1 cellular context compared by ENCODE assay signal in the genomic region with DNA sequence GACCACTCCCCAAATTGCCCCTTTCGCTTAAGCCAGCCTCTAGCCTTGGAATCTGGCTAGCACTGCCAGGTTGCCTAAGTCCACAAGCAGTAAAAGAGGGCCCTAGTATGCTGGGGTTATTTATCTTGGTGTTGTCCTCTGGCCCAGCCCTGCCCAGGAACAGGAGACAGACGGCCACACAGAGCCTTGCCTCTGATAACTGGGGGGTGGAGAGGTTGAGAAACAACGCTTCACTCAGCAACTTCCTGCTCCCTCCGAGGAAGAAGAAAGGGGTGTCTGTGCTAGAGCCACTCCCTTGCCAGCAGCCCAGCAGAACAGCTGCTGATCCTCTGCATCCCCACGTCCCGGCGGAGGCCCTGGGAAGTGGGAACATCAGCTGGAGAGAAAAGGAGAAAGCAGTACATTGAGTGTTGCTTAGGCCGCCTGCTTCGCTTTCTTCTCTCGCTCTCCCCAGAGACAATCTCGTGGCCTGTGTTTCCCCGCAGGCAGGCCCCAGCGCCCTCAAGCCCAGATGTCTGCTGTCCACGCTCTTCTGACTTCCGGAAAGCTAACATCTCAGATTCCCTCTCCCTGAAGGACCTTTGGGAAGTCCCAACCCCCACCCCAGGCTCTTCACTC.
TF ChIP-seq lines count a peak whose summit lies in the region.

No MANE protein-coding gene starts in this region.

TF ChIP-seq in HepG2, 621 proteins besides CTCF, POLR2A, EP300 and RAD21 (continued from another document and continues in another):
- TF ChIP-seq, protein P1, sequence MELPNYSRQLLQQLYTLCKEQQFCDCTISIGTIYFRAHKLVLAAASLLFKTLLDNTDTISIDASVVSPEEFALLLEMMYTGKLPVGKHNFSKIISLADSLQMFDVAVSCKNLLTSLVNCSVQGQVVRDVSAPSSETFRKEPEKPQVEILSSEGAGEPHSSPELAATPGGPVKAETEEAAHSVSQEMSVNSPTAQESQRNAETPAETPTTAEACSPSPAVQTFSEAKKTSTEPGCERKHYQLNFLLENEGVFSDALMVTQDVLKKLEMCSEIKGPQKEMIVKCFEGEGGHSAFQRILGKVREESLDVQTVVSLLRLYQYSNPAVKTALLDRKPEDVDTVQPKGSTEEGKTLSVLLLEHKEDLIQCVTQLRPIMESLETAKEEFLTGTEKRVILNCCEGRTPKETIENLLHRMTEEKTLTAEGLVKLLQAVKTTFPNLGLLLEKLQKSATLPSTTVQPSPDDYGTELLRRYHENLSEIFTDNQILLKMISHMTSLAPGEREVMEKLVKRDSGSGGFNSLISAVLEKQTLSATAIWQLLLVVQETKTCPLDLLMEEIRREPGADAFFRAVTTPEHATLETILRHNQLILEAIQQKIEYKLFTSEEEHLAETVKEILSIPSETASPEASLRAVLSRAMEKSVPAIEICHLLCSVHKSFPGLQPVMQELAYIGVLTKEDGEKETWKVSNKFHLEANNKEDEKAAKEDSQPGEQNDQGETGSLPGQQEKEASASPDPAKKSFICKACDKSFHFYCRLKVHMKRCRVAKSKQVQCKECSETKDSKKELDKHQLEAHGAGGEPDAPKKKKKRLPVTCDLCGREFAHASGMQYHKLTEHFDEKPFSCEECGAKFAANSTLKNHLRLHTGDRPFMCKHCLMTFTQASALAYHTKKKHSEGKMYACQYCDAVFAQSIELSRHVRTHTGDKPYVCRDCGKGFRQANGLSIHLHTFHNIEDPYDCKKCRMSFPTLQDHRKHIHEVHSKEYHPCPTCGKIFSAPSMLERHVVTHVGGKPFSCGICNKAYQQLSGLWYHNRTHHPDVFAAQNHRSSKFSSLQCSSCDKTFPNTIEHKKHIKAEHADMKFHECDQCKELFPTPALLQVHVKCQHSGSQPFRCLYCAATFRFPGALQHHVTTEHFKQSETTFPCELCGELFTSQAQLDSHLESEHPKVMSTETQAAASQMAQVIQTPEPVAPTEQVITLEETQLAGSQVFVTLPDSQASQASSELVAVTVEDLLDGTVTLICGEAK (IDR thresholded peaks at IDR 0.05) = no peak
- TF ChIP-seq, protein P1 (CRISPR knock-in tag; IDR thresholded peaks at IDR 0.05) = no peak
- TF ChIP-seq IKZF4 (CRISPR knock-in tag; IDR thresholded peaks at IDR 0.05; ENCODE audit: borderline replicate concordance, low read depth, not compliant biosample characterization) (peak; percentile 42), PCBP2 (optimal IDR thresholded peaks at IDR 0.05; ENCODE audit: low read depth, low read length, poor library complexity, severe bottlenecking) (no peak), PLRG1 (conservative IDR thresholded peaks at IDR 0.05) (no peak), ATAD3A (CRISPR knock-in tag; IDR thresholded peaks at IDR 0.05) (0 out of 2 replicates have a peak, but pooled peaks have one; percentile 64), IKZF1 (IDR thresholded peaks at IDR 0.05) (no peak), XRCC5 (optimal IDR thresholded peaks at IDR 0.05; ENCODE audit: low read length) (peak; percentile 90), FOSL1 (CRISPR knock-in tag; IDR thresholded peaks at IDR 0.05; ENCODE audit: borderline replicate concordance) (no peak), NR2F2 (IDR thresholded peaks at IDR 0.05; ENCODE audit: borderline replicate concordance, low read depth) (no peak), CHD4 (IDR thresholded peaks at IDR 0.05; ENCODE audit: borderline replicate concordance, low read length) (no peak), SP5 (CRISPR knock-in tag; IDR thresholded peaks at IDR 0.05; ENCODE audit: borderline replicate concordance, low read depth) (peak; percentile 60; the same call in 1 of the 2 replicates), ZNF737 (CRISPR knock-in tag; IDR thresholded peaks at IDR 0.05; ENCODE audit: borderline replicate concordance) (no peak), SALL1 (CRISPR knock-in tag; IDR thresholded peaks at IDR 0.05) (peak; percentile 79), ZMAT3 (CRISPR knock-in tag; conservative IDR thresholded peaks at IDR 0.05) (no peak), ZNF75D (CRISPR knock-in tag; IDR thresholded peaks at IDR 0.05; ENCODE audit: borderline replicate concordance) (no peak), ZNF263 (CRISPR knock-in tag; IDR thresholded peaks at IDR 0.05) (peak; percentile 96), ZFX (CRISPR knock-in tag; IDR thresholded peaks at IDR 0.05; ENCODE audit: low read depth) (peak; percentile 90), MIER3 (CRISPR knock-in tag; IDR thresholded peaks at IDR 0.05; ENCODE audit: borderline replicate concordance) (no peak), ZFP90 (CRISPR knock-in tag; IDR thresholded peaks at IDR 0.05; ENCODE audit: borderline replicate concordance) (no peak), YEATS2 (CRISPR knock-in tag; IDR thresholded peaks at IDR 0.05; ENCODE audit: borderline replicate concordance) (peak; percentile 38; the same call in 1 of the 2 replicates), ZNF891 (CRISPR knock-in tag; IDR thresholded peaks at IDR 0.05) (no peak), MAFF (IDR thresholded peaks at IDR 0.05; ENCODE audit: low read depth, low read length) (no peak), MAF1 (CRISPR knock-in tag; IDR thresholded peaks at IDR 0.05; ENCODE audit: borderline replicate concordance) (no peak), NFRKB (IDR thresholded peaks at IDR 0.05) (no peak), ZNF205 (CRISPR knock-in tag; IDR thresholded peaks at IDR 0.05) (peak; percentile 58; the same call in 1 of the 2 replicates)
- TF ChIP-seq, protein P2, sequence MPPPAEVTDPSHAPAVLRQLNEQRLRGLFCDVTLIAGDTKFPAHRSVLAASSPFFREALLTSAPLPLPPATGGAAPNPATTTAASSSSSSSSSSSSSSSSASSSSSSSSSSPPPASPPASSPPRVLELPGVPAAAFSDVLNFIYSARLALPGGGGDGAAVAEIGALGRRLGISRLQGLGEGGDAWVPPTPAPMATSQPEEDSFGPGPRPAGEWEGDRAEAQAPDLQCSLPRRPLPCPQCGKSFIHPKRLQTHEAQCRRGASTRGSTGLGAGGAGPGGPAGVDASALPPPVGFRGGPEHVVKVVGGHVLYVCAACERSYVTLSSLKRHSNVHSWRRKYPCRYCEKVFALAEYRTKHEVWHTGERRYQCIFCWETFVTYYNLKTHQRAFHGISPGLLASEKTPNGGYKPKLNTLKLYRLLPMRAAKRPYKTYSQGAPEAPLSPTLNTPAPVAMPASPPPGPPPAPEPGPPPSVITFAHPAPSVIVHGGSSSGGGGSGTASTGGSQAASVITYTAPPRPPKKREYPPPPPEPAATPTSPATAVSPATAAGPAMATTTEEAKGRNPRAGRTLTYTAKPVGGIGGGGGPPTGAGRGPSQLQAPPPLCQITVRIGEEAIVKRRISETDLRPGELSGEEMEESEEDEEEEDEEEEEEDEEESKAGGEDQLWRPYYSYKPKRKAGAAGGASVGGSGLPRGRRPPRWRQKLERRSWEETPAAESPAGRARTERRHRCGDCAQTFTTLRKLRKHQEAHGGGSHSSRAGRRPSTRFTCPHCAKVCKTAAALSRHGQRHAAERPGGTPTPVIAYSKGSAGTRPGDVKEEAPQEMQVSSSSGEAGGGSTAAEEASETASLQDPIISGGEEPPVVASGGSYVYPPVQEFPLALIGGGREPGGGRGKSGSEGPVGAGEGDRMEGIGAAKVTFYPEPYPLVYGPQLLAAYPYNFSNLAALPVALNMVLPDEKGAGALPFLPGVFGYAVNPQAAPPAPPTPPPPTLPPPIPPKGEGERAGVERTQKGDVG (CRISPR knock-in tag; IDR thresholded peaks at IDR 0.05; ENCODE audit: borderline replicate concordance) = no peak
- TF ChIP-seq, protein P3, sequence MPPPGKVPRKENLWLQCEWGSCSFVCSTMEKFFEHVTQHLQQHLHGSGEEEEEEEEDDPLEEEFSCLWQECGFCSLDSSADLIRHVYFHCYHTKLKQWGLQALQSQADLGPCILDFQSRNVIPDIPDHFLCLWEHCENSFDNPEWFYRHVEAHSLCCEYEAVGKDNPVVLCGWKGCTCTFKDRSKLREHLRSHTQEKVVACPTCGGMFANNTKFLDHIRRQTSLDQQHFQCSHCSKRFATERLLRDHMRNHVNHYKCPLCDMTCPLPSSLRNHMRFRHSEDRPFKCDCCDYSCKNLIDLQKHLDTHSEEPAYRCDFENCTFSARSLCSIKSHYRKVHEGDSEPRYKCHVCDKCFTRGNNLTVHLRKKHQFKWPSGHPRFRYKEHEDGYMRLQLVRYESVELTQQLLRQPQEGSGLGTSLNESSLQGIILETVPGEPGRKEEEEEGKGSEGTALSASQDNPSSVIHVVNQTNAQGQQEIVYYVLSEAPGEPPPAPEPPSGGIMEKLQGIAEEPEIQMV (CRISPR knock-in tag; IDR thresholded peaks at IDR 0.05; ENCODE audit: low read depth) = no peak; the same call in 1 of the 2 replicates
- TF ChIP-seq, protein P4, sequence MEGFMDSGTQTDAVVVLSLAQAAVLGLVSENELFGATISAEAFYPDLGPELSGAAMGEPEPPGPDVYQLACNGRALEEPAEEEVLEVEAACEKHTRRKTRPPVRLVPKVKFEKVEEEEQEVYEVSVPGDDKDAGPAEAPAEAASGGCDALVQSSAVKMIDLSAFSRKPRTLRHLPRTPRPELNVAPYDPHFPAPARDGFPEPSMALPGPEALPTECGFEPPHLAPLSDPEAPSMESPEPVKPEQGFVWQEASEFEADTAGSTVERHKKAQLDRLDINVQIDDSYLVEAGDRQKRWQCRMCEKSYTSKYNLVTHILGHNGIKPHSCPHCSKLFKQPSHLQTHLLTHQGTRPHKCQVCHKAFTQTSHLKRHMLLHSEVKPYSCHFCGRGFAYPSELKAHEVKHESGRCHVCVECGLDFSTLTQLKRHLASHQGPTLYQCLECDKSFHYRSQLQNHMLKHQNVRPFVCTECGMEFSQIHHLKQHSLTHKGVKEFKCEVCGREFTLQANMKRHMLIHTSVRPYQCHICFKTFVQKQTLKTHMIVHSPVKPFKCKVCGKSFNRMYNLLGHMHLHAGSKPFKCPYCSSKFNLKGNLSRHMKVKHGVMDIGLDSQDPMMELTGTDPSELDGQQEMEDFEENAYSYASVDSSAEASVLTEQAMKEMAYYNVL (CRISPR knock-in tag; IDR thresholded peaks at IDR 0.05; ENCODE audit: borderline replicate concordance) = peak; percentile 69; the same call in 1 of the 2 replicates
- TF ChIP-seq, protein P5, sequence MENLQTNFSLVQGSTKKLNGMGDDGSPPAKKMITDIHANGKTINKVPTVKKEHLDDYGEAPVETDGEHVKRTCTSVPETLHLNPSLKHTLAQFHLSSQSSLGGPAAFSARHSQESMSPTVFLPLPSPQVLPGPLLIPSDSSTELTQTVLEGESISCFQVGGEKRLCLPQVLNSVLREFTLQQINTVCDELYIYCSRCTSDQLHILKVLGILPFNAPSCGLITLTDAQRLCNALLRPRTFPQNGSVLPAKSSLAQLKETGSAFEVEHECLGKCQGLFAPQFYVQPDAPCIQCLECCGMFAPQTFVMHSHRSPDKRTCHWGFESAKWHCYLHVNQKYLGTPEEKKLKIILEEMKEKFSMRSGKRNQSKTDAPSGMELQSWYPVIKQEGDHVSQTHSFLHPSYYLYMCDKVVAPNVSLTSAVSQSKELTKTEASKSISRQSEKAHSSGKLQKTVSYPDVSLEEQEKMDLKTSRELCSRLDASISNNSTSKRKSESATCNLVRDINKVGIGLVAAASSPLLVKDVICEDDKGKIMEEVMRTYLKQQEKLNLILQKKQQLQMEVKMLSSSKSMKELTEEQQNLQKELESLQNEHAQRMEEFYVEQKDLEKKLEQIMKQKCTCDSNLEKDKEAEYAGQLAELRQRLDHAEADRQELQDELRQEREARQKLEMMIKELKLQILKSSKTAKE (CRISPR knock-in tag; IDR thresholded peaks at IDR 0.05; ENCODE audit: borderline replicate concordance) = 0 out of 2 replicates have a peak, but pooled peaks have one; percentile 38
- TF ChIP-seq, protein P6, sequence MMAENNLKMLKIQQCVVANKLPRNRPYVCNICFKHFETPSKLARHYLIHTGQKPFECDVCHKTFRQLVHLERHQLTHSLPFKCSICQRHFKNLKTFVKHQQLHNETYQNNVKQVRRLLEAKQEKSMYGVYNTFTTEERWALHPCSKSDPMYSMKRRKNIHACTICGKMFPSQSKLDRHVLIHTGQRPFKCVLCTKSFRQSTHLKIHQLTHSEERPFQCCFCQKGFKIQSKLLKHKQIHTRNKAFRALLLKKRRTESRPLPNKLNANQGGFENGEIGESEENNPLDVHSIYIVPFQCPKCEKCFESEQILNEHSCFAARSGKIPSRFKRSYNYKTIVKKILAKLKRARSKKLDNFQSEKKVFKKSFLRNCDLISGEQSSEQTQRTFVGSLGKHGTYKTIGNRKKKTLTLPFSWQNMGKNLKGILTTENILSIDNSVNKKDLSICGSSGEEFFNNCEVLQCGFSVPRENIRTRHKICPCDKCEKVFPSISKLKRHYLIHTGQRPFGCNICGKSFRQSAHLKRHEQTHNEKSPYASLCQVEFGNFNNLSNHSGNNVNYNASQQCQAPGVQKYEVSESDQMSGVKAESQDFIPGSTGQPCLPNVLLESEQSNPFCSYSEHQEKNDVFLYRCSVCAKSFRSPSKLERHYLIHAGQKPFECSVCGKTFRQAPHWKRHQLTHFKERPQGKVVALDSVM (CRISPR knock-in tag; IDR thresholded peaks at IDR 0.05) = no peak
- TF ChIP-seq, protein P7, sequence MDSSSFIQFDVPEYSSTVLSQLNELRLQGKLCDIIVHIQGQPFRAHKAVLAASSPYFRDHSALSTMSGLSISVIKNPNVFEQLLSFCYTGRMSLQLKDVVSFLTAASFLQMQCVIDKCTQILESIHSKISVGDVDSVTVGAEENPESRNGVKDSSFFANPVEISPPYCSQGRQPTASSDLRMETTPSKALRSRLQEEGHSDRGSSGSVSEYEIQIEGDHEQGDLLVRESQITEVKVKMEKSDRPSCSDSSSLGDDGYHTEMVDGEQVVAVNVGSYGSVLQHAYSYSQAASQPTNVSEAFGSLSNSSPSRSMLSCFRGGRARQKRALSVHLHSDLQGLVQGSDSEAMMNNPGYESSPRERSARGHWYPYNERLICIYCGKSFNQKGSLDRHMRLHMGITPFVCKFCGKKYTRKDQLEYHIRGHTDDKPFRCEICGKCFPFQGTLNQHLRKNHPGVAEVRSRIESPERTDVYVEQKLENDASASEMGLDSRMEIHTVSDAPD (CRISPR knock-in tag; IDR thresholded peaks at IDR 0.05) = peak; percentile 48; the same call in 1 of the 2 replicates
